9 cellular contexts compared by ENCODE assay signal in genomic region chr2:39118786-39119499, GRCh38. TPM values are rescaled to one million over a fixed set of nuclear protein-coding genes. Genes with fewer than 3 reads are reported as not detected.
DNase-seq lines count a peak whose midpoint lies in the region; ATAC-seq, FAIRE-seq and TF ChIP-seq lines count a peak whose summit lies in the region.
"Had no signal": no experiment of that assay in that cellular context is flagged by ENCODE, and none has a peak within 500 bp of the region (broad histone marks: within the 10 kb centered on the region; RNA-seq: fewer than 3 reads in every experiment).

No MANE protein-coding gene starts in this region.

- peaks cover 21% of the 10 kb centered on the region for H3F3A ChIP-seq in PC-9 (ENCODE audit: insufficient read depth, low read depth)

- H3K4me3 ChIP-seq in PC-9 (peak overlapping the region; percentile 81), epithelial cell of proximal tubule (ENCODE audit: low read depth, low read length) (peak overlapping the region; percentile 75), prostate gland (peak overlapping the region; percentile 82 to 84)

- H3K9me2 ChIP-seq in PC-9 (ENCODE audit: insufficient read depth) = no peaks in the 10 kb centered on the region

- H3K4me1 ChIP-seq in PC-9 (replicated peaks; ENCODE audit: insufficient read depth) (peaks cover 37% of the 10 kb centered on the region), prostate gland (replicated peaks) (peaks cover 5% of the 10 kb centered on the region)

- POLR2A ChIA-PET in PC-9 (lab: Charles Lee; ENCODE audit: unreplicated experiment) = interaction anchor here (0.6 kb wide), 1 partner anchor 171 kb away, joined by 4 read pairs; no protein-coding TSS in a partner anchor

- H4K20me1 ChIP-seq in PC-9 (ENCODE audit: insufficient read depth) = peaks cover 27% of the 10 kb centered on the region; the same call in 1 of the 2 replicates

- TF ChIP-seq CTCF in PC-9 (conservative IDR thresholded peaks at IDR 0.05) (no peak), epithelial cell of proximal tubule (conservative IDR thresholded peaks at IDR 0.05; ENCODE audit: low read depth, low read length) (no peak), prostate gland (IDR thresholded peaks at IDR 0.05) (no peak)

- CTCF ChIA-PET in PC-9 (lab: Charles Lee) = no interaction called here

- TF ChIP-seq POLR2A in prostate gland (IDR thresholded peaks at IDR 0.05) = no peak
- no peak for TF ChIP-seq POLR2A in GM12892 (IDR thresholded peaks at IDR 0.05; ENCODE audit: low read depth, low read length)

- H3K27me3 ChIP-seq in PC-9 (ENCODE audit: insufficient read depth, low read depth) = no peaks in the 10 kb centered on the region
- H3K27me3 ChIP-seq in prostate gland (replicated peaks; ENCODE audit: insufficient read depth) = no peaks in the 10 kb centered on the region

- no peaks in the 10 kb centered on the region for H3K9me3 ChIP-seq in PC-9 (ENCODE audit: insufficient read depth, low read depth)
- no peaks in the 10 kb centered on the region for H3K9me3 ChIP-seq in prostate gland

- H3K36me3 ChIP-seq in PC-9 (ENCODE audit: low read depth) (no peaks in the 10 kb centered on the region), prostate gland (no peaks in the 10 kb centered on the region)

- BruUV-seq in PC-9 (replicated peaks; lab: Mats Ljungman, UMichigan) = TSS peak; percentile 26

- WGBS in prostate gland = 6% methylated on average over 6 of the region's 6 CpGs

- no peak for FAIRE-seq in GM12892 (lab: Jason Lieb, UNC)
- FAIRE-seq: A204.1 had no signal

- H3K27ac ChIP-seq in PC-9 (peak overlapping the region; percentile 37), prostate gland (peak overlapping the region; percentile 98)

- ATAC-seq in HG03520 (IDR thresholded peaks at IDR 0.05; ENCODE audit: unreplicated experiment) = no peak

- peaks cover 81% of the 10 kb centered on the region for H3K79me2 ChIP-seq in PC-9 (ENCODE audit: low read depth)

- intact Hi-C loops in PC-9 (cut with micrococcal nuclease; ENCODE audit: unreplicated experiment) (loop anchor here (1.0 kb wide), 1 partner anchor 172 kb away; no protein-coding TSS in a partner anchor), prostate gland (cut with DNase I) (loop anchor here (2.0 kb wide), 1 partner anchor 58 kb away; no protein-coding TSS in a partner anchor)

- DNase-seq in DMS 273 (lab: John Stamatoyannopoulos, UW; ENCODE audit: unreplicated experiment) (peak; percentile 61), DMS 273 treated with DMSO at 0.1 percent for 48 hours (lab: John Stamatoyannopoulos, UW) (no peak), PC-9 (no peak), epithelial cell of proximal tubule (ENCODE audit: low read depth) (no peak), prostate gland (ENCODE audit: low spot score) (no peak), GM12892 (ENCODE audit: insufficient read length) (no peak), NCI-H510A (lab: John Stamatoyannopoulos, UW) (no peak)

- H3K4me2 ChIP-seq in PC-9 = peak overlapping the region; percentile 99

- peak overlapping the region; percentile 82; the same call in 1 of the 2 replicates for H2AFZ ChIP-seq in PC-9

RNA-seq across cellular contexts. Expression of gene SOS1, which starts 1.9 kb away (rescaled TPM):
- total RNA-seq in PC-9 (2021) (19.2 and 34.7 TPM in 2 replicates), epithelial cell of proximal tubule (10.2 and 11.7 TPM in 2 replicates), prostate gland (10 to 100 TPM; 35.0 to 54.1 TPM)
- polyA plus RNA-seq in GM12892 (2012; ENCODE audit: missing spikeins) = 10.5 TPM
